ENCODE assay signal across 7 cellular contexts in genomic region chr13:101514695-101515275, GRCh38.
DNase-seq lines count a peak whose midpoint lies in the region; ATAC-seq and TF ChIP-seq lines count a peak whose summit lies in the region.

No MANE protein-coding gene starts in this region.

- no peaks in the 10 kb centered on the region for H3K4me1 ChIP-seq in foreskin keratinocyte

- peak; percentile 78 for TF ChIP-seq CTCF in foreskin keratinocyte (conservative IDR thresholded peaks at IDR 0.05)

- peak; percentile 73 for ATAC-seq in foreskin keratinocyte

- DNase-seq in EH (ENCODE audit: low read depth) = peak; percentile 70
- DNase-seq in H4 (ENCODE audit: low spot score) = peak; percentile 19
- peak; percentile 53 to 90 (median 74) for DNase-seq in NCI-H1417 (lab: John Stamatoyannopoulos, UW)
- DNase-seq in SW480 (ENCODE audit: low spot score) = peak; percentile 69
- DNase-seq in foreskin keratinocyte = peak in 1 of 2 donors; percentile 45
- DNase-seq in pulmonary artery endothelial cell (ENCODE audit: low read depth, low spot score) = peak; percentile 27
- no peak for DNase-seq in GDM1 (lab: John Stamatoyannopoulos, UW)

- no peak overlapping the region for H3K27ac ChIP-seq in foreskin keratinocyte

- H3K27me3 ChIP-seq in foreskin keratinocyte = no peaks in the 10 kb centered on the region
